ENCODE assay signal across 33 cellular contexts in genomic region chr14:32639208-32639607, GRCh38.
DNase-seq lines count a peak whose midpoint lies in the region; ATAC-seq, FAIRE-seq and TF ChIP-seq lines count a peak whose summit lies in the region.
"Had no signal": no experiment of that assay in that cellular context is flagged by ENCODE, and none has a peak within 500 bp of the region (broad histone marks: within the 10 kb centered on the region; RNA-seq: fewer than 3 reads in every experiment).

No MANE protein-coding gene starts in this region.

- CTCF ChIA-PET in HepG2 (lab: Yijun Ruan, JAX; ENCODE audit: low intra/inter-chr PET ratio, low total read pairs): no interaction called here
- CTCF ChIA-PET in A549 (lab: Yijun Ruan, JAX): no interaction called here

- no peaks in the 10 kb centered on the region for H3K9me3 ChIP-seq in HepG2 (ENCODE audit: low read length)
- H3K9me3 ChIP-seq in right lobe of liver: no peaks in the 10 kb centered on the region
- H3K9me3 ChIP-seq in A549: no peaks in the 10 kb centered on the region
- H3K9me3 ChIP-seq: BE2C; BLaER1; BLaER1 treated with 17β-estradiol and CSF1 and Interleukin-3, amounts not matched to agents 10 nM and 100 nM; Caco-2 had no signal

- H3K27me3 ChIP-seq in HepG2 (ENCODE audit: control insufficient read depth in 1 of 2, insufficient read depth in 2 of 2, low read length in 2 of 2) (no peaks in the 10 kb centered on the region), right lobe of liver (no peaks in the 10 kb centered on the region)
- H3K27me3 ChIP-seq: BE2C; BLaER1; BLaER1 treated with 17β-estradiol and CSF1 and Interleukin-3, amounts not matched to agents 10 nM and 100 nM had no signal

- DNase-seq in HepG2 (ENCODE audit: low spot score): no peak
- DNase-seq in right lobe of liver: no peak
- DNase-seq in A549 (ENCODE audit: low read depth in 1 of 2, low spot score in 1 of 2): no peak
- DNase-seq in D721Med (ENCODE audit: insufficient read length, low spot score): no peak
- no peak for DNase-seq in H54 (ENCODE audit: insufficient read length, low spot score)
- no peak for DNase-seq in NCI-H345 treated with DMSO at 0.1 percent for 48 hours (lab: John Stamatoyannopoulos, UW; ENCODE audit: unreplicated experiment)
- no peak for DNase-seq in DMS153 treated with DMSO at 0.1 percent for 48 hours (lab: John Stamatoyannopoulos, UW; ENCODE audit: unreplicated experiment)
- no peak for DNase-seq in amygdala (lab: John Stamatoyannopoulos, UW)
- DNase-seq: 8988T; ACHN; AML-193; BE2C; C1 segment of cervical spinal cord; Caco-2; Calu3; CD4-positive, alpha-beta memory T cell; CD4-positive, alpha-beta T cell; CD4-positive, CD25-positive, alpha-beta regulatory T cell; CD8-positive, alpha-beta memory T cell; CD8-positive, alpha-beta T cell; COR-L47; DMS 273 treated with DMSO at 0.1 percent for 48 hours; DMS153; DMS53; DMS79; DMS79 treated with DMSO at 0.1 percent for 48 hours; DND-41; EL had no signal

- no peaks in the 10 kb centered on the region for H3K4me1 ChIP-seq in HepG2 (ENCODE audit: insufficient read depth, low read length)
- H3K4me1 ChIP-seq in right lobe of liver: peaks cover 0 to 22% (median 0%) of the 10 kb centered on the region in 4 donors
- no peaks in the 10 kb centered on the region for H3K4me1 ChIP-seq in A549
- H3K4me1 ChIP-seq: BE2C, BLaER1, Caco-2 had no signal

- H3K36me3 ChIP-seq in HepG2 (replicated peaks in 1 of 2; ENCODE audit: control insufficient read depth in 1 of 2, insufficient read depth in 2 of 2, low read length in 2 of 2): no peaks in the 10 kb centered on the region
- H3K36me3 ChIP-seq in right lobe of liver: no peaks in the 10 kb centered on the region
- H3K36me3 ChIP-seq: BE2C; BLaER1; BLaER1 treated with 17β-estradiol and CSF1 and Interleukin-3, amounts not matched to agents 10 nM and 100 nM had no signal

- no peak for ATAC-seq in HepG2
- ATAC-seq in right lobe of liver: no peak
- no peak for ATAC-seq in A549
- ATAC-seq: CD8-positive, alpha-beta T cell had no signal

- TF ChIP-seq CTCF in HepG2 (CRISPR knock-in tag; IDR thresholded peaks at IDR 0.05) (no peak), right lobe of liver (IDR thresholded peaks at IDR 0.05) (no peak), A549 (IDR thresholded peaks at IDR 0.05) (no peak), D721Med (IDR thresholded peaks at IDR 0.05; ENCODE audit: insufficient read depth, missing control alignments) (no peak)

- H4K20me1 ChIP-seq in HepG2 (ENCODE audit: insufficient read depth, low read length): no peaks in the 10 kb centered on the region
- H4K20me1 ChIP-seq: BLaER1; BLaER1 treated with 17β-estradiol and CSF1 and Interleukin-3, amounts not matched to agents 10 nM and 100 nM had no signal

- H3K4me2 ChIP-seq in HepG2 (ENCODE audit: low read depth, low read length) (no peak overlapping the region), A549 (no peak overlapping the region)
- H3K4me2 ChIP-seq: BLaER1; BLaER1 treated with 17β-estradiol and CSF1 and Interleukin-3, amounts not matched to agents 10 nM and 100 nM had no signal

- FAIRE-seq in HepG2 (lab: Jason Lieb, UNC) (no peak), A549 (lab: Jason Lieb, UNC) (no peak), D721Med (lab: Jason Lieb, UNC) (peak; percentile 86), H54 (lab: Jason Lieb, UNC) (peak; percentile 53)
- FAIRE-seq: G401.6 had no signal

- in situ Hi-C loops in HepG2 (cut with HindIII; ENCODE audit: extremely low pct_ligation_motif_present, low pct_unique_long_range_greater_than_20kb): no loop called here

- intact Hi-C loops in HepG2 (cut with micrococcal nuclease; ENCODE audit: unreplicated experiment) (no loop called here), right lobe of liver (cut with DNase I) (no loop called here)

- H3K9ac ChIP-seq in HepG2 (ENCODE audit: insufficient read depth, low read depth, low read length): no peak overlapping the region
- H3K9ac ChIP-seq: BLaER1; BLaER1 treated with 17β-estradiol and CSF1 and Interleukin-3, amounts not matched to agents 10 nM and 100 nM had no signal

- WGBS in HepG2 (ENCODE audit: low lambda C conversion rate): 4% methylated on average over 2 of the region's 2 CpGs
- WGBS in right lobe of liver (ENCODE audit: insufficient coverage, low coverage, low lambda C conversion rate, missing lambda C conversion rate): 92% methylated on average over 2 of the region's 2 CpGs
- 82% methylated on average over 2 of the region's 2 CpGs for WGBS in A549 (ENCODE audit: missing lambda C conversion rate)

- H3K27ac ChIP-seq in HepG2 (ENCODE audit: extremely low read length, insufficient read depth, low read length) (no peak overlapping the region), right lobe of liver (no peak overlapping the region), A549 (no peak overlapping the region)
- H3K27ac ChIP-seq: 22Rv1; BLaER1; BLaER1 treated with 17β-estradiol and CSF1 and Interleukin-3, amounts not matched to agents 10 nM and 100 nM; C4-2B had no signal

- no peak overlapping the region for H2AFZ ChIP-seq in HepG2 (ENCODE audit: low read length)

- no TSS peak for BruUV-seq in HepG2 (replicated peaks; lab: Mats Ljungman, UMichigan)

- TF ChIP-seq EP300 in HepG2 (IDR thresholded peaks at IDR 0.05; ENCODE audit: low read depth in 2 of 2, low read length in 2 of 2): no peak
- no peak for TF ChIP-seq EP300 in HepG2 (CRISPR knock-in tag; IDR thresholded peaks at IDR 0.05; ENCODE audit: borderline replicate concordance)
- no peak for TF ChIP-seq EP300 in A549 (IDR thresholded peaks at IDR 0.05)

- no peaks in the 10 kb centered on the region for H3K79me2 ChIP-seq in HepG2 (ENCODE audit: insufficient read depth, low read length)

- TF ChIP-seq POLR2A in HepG2 (IDR thresholded peaks at IDR 0.05; ENCODE audit: insufficient read depth in 1 of 2, low read depth in 2 of 2, low read length in 2 of 2) (no peak), right lobe of liver (IDR thresholded peaks at IDR 0.05) (no peak), A549 (IDR thresholded peaks at IDR 0.05; ENCODE audit: low read length) (no peak), H54 (IDR thresholded peaks at IDR 0.05; ENCODE audit: low read depth, low read length) (no peak)

- POLR2A ChIA-PET in HepG2 (lab: Yijun Ruan, JAX): no interaction called here
- POLR2A ChIA-PET in A549 (lab: Yijun Ruan, JAX): no interaction called here

- H3K4me3 ChIP-seq in HepG2 (replicated peaks in 1 of 3; ENCODE audit: insufficient read depth in 1 of 3, low read depth in 2 of 3, low read length in 3 of 3) (no peak overlapping the region), right lobe of liver (no peak overlapping the region), A549 (no peak overlapping the region)
- H3K4me3 ChIP-seq: BLaER1; BLaER1 treated with 17β-estradiol and CSF1 and Interleukin-3, amounts not matched to agents 10 nM and 100 nM had no signal

- TF ChIP-seq RAD21 in HepG2 (CRISPR knock-in tag; IDR thresholded peaks at IDR 0.05) (no peak), A549 (conservative IDR thresholded peaks at IDR 0.05 in 1 of 2, IDR thresholded peaks at IDR 0.05 in 1 of 2) (no peak)

TF ChIP-seq in HepG2, 621 proteins besides CTCF, POLR2A, EP300 and RAD21 (continues in another document):
- TF ChIP-seq ZNF468 (CRISPR knock-in tag; IDR thresholded peaks at IDR 0.05): no peak

TF ChIP-seq in A549, 52 proteins besides CTCF, POLR2A, EP300 and RAD21:
- peak; percentile 24 for TF ChIP-seq MAFK (IDR thresholded peaks at IDR 0.05; ENCODE audit: partially characterized antibody)
- no peak for TF ChIP-seq SREBF2 (IDR thresholded peaks at IDR 0.05)
- TF ChIP-seq ELK1 (IDR thresholded peaks at IDR 0.05; ENCODE audit: low read depth, low read length): no peak
- no peak for TF ChIP-seq HDAC2 (IDR thresholded peaks at IDR 0.05)
- TF ChIP-seq HOXB5 (CRISPR knock-in tag; IDR thresholded peaks at IDR 0.05): no peak

Comparison
In these comparisons a context has a peak if more than half of its experiments do, and no peak if none do; other contexts are left out.
1. Of the 38 proteins assayed by ChIP-seq in both HepG2 and A549: peak only in HepG2: none; only in A549: none; in both: MAFK; in neither: 37.